Comparison of ENCODE assay signal across 11 cellular contexts in genomic region chr14:43795600-43796228, GRCh38.
A peak's percentile ranks its signal among the peaks of the same experiment; 100 is the strongest.
DNase-seq lines count a peak whose midpoint lies in the region; ATAC-seq, FAIRE-seq and TF ChIP-seq lines count a peak whose summit lies in the region.
"Had no signal": no experiment of that assay in that cellular context is flagged by ENCODE, and none has a peak within 500 bp of the region (broad histone marks: within the 10 kb centered on the region; RNA-seq: fewer than 3 reads in every experiment).

No MANE protein-coding gene starts in this region.

- no peak overlapping the region for H3K4me3 Mint-ChIP-seq in activated CD8-positive, alpha-beta T cell treated with anti-CD3 and anti-CD28 coated beads, Interleukin-2, amount 10 ng/mL, durations not matched to agents 7 days and 5 days

- intact Hi-C loops in body of pancreas (cut with DNase I) (no loop called here), HepG2 (cut with micrococcal nuclease; ENCODE audit: unreplicated experiment) (loop anchor here (1.0 to 10.0 kb wide), 6 partner anchors 15 to 349 kb away; no protein-coding TSS in a partner anchor)

- TF ChIP-seq RAD21 in HepG2 (CRISPR knock-in tag; IDR thresholded peaks at IDR 0.05): peak; percentile 83

- DNase-seq in DMS53 (lab: John Stamatoyannopoulos, UW) (peak; percentile 57), NCI-H1694 (lab: John Stamatoyannopoulos, UW) (peak; percentile 32), body of pancreas (peak in 1 of 4 donors; percentile 5), HepG2 (ENCODE audit: low spot score) (peak; percentile 50), AML-193 (lab: John Stamatoyannopoulos, UW) (no peak)
- no peak for DNase-seq in activated naive CD4-positive, alpha-beta T cell (lab: John Stamatoyannopoulos, UW)
- no peak for DNase-seq in activated CD8-positive, alpha-beta T cell treated with anti-CD3 and anti-CD28 coated beads, Interleukin-2, amount 10 ng/mL, durations not matched to agents 7 days and 5 days
- DNase-seq: KG1 had no signal

- no peaks in the 10 kb centered on the region for H3K36me3 Mint-ChIP-seq in activated CD8-positive, alpha-beta T cell treated with anti-CD3 and anti-CD28 coated beads, Interleukin-2, amount 10 ng/mL, durations not matched to agents 7 days and 5 days (ENCODE audit: low read depth)

- H3K27me3 ChIP-seq in body of pancreas (no peaks in the 10 kb centered on the region), HepG2 (ENCODE audit: control insufficient read depth in 1 of 2, insufficient read depth in 2 of 2, low read length in 2 of 2) (no peaks in the 10 kb centered on the region)
- H3K27me3 ChIP-seq: SJCRH30 had no signal

- TF ChIP-seq EP300 in HepG2 (IDR thresholded peaks at IDR 0.05; ENCODE audit: low read depth in 2 of 2, low read length in 2 of 2) (no peak), HepG2 (CRISPR knock-in tag; IDR thresholded peaks at IDR 0.05; ENCODE audit: borderline replicate concordance) (no peak)

- no peak overlapping the region for H3K4me2 ChIP-seq in HepG2 (ENCODE audit: low read depth, low read length)

- no peak for TF ChIP-seq POLR2A in body of pancreas (IDR thresholded peaks at IDR 0.05)
- no peak for TF ChIP-seq POLR2A in HepG2 (IDR thresholded peaks at IDR 0.05; ENCODE audit: insufficient read depth in 1 of 2, low read depth in 2 of 2, low read length in 2 of 2)

- no peak overlapping the region for H2AFZ ChIP-seq in HepG2 (ENCODE audit: low read length)

- ATAC-seq in body of pancreas (no peak), HepG2 (peak; percentile 65), HG03571 (IDR thresholded peaks at IDR 0.05; ENCODE audit: unreplicated experiment) (no peak)
- ATAC-seq in activated CD8-positive, alpha-beta T cell treated with anti-CD3 and anti-CD28 coated beads, Interleukin-2, amount 10 ng/mL, durations not matched to agents 7 days and 5 days: no peak

- in situ Hi-C loops in HepG2 (cut with HindIII; ENCODE audit: extremely low pct_ligation_motif_present, low pct_unique_long_range_greater_than_20kb): loop anchor here (25.0 kb wide), 1 partner anchor 158 kb away; no protein-coding TSS in a partner anchor

- no peak overlapping the region for H3K27ac Mint-ChIP-seq in activated CD8-positive, alpha-beta T cell treated with anti-CD3 and anti-CD28 coated beads, Interleukin-2, amount 10 ng/mL, durations not matched to agents 7 days and 5 days

- H3K4me3 ChIP-seq in body of pancreas (no peak overlapping the region), HepG2 (replicated peaks in 1 of 3; ENCODE audit: insufficient read depth in 1 of 3, low read depth in 2 of 3, low read length in 3 of 3) (no peak overlapping the region)
- H3K4me3 ChIP-seq: SJCRH30 had no signal

- TF ChIP-seq CTCF in body of pancreas (IDR thresholded peaks at IDR 0.05): peak in 6 of 7 experiments; percentile 41 to 65 (median 52)
- TF ChIP-seq CTCF in HepG2 (CRISPR knock-in tag; IDR thresholded peaks at IDR 0.05): peak; percentile 69

- no peaks in the 10 kb centered on the region for H3K9me3 ChIP-seq in body of pancreas
- H3K9me3 ChIP-seq in HepG2 (ENCODE audit: low read length): no peaks in the 10 kb centered on the region
- H3K9me3 ChIP-seq: SJCRH30 had no signal

- H3K9ac ChIP-seq in HepG2 (ENCODE audit: insufficient read depth, low read depth, low read length): no peak overlapping the region

- POLR2A ChIA-PET in HepG2 (lab: Yijun Ruan, JAX): no interaction called here
- POLR2A ChIA-PET in activated CD8-positive, alpha-beta T cell treated with anti-CD3 and anti-CD28 coated beads, Interleukin-2, amount 10 ng/mL, durations not matched to agents 7 days and 5 days (lab: Charles Lee): interaction anchor here (0.7 kb wide), 1 partner anchor 1770 kb away, joined by 3 read pairs; no protein-coding TSS in a partner anchor

- H3K27ac ChIP-seq in body of pancreas (no peak overlapping the region), HepG2 (ENCODE audit: extremely low read length, insufficient read depth, low read length) (no peak overlapping the region)
- H3K27ac ChIP-seq: epithelial cell of prostate, SJCRH30 had no signal

- no peaks in the 10 kb centered on the region for H3K27me3 Mint-ChIP-seq in activated CD8-positive, alpha-beta T cell treated with anti-CD3 and anti-CD28 coated beads, Interleukin-2, amount 10 ng/mL, durations not matched to agents 7 days and 5 days (ENCODE audit: low read depth)

- FAIRE-seq in HepG2 (lab: Jason Lieb, UNC): peak; percentile 65

- BruUV-seq in HepG2 (replicated peaks; lab: Mats Ljungman, UMichigan): no TSS peak

- H3K36me3 ChIP-seq in body of pancreas (replicated peaks in 1 of 2; ENCODE audit: insufficient read depth in 1 of 2, low read depth in 2 of 2) (no peaks in the 10 kb centered on the region), HepG2 (replicated peaks in 1 of 2; ENCODE audit: control insufficient read depth in 1 of 2, insufficient read depth in 2 of 2, low read length in 2 of 2) (no peaks in the 10 kb centered on the region)
- H3K36me3 ChIP-seq: SJCRH30 had no signal

- CTCF ChIA-PET in HepG2 (lab: Yijun Ruan, JAX; ENCODE audit: low intra/inter-chr PET ratio, low total read pairs): interaction anchor here (0.8 to 3.3 kb wide), 3 partner anchors 148 to 293 kb away, joined by 3 to 16 read pairs (median 9); no protein-coding TSS in a partner anchor
- CTCF ChIA-PET in activated CD8-positive, alpha-beta T cell treated with anti-CD3 and anti-CD28 coated beads, Interleukin-2, amount 10 ng/mL, durations not matched to agents 7 days and 5 days (lab: Charles Lee): no interaction called here

- H3K79me2 ChIP-seq in HepG2 (ENCODE audit: insufficient read depth, low read length): no peaks in the 10 kb centered on the region

- no peaks in the 10 kb centered on the region for H4K20me1 ChIP-seq in HepG2 (ENCODE audit: insufficient read depth, low read length)

- H3K4me1 ChIP-seq in body of pancreas: no peaks in the 10 kb centered on the region
- peaks cover 11% of the 10 kb centered on the region for H3K4me1 ChIP-seq in HepG2 (ENCODE audit: insufficient read depth, low read length)
- H3K4me1 ChIP-seq: SJCRH30 had no signal

- H3K9me3 Mint-ChIP-seq in activated CD8-positive, alpha-beta T cell treated with anti-CD3 and anti-CD28 coated beads, Interleukin-2, amount 10 ng/mL, durations not matched to agents 7 days and 5 days (ENCODE audit: insufficient read depth): peaks cover 21% of the 10 kb centered on the region

- no peaks in the 10 kb centered on the region for H3K4me1 Mint-ChIP-seq in activated CD8-positive, alpha-beta T cell treated with anti-CD3 and anti-CD28 coated beads, Interleukin-2, amount 10 ng/mL, durations not matched to agents 7 days and 5 days (ENCODE audit: low read depth)

TF ChIP-seq in HepG2, 621 proteins besides CTCF, POLR2A, EP300 and RAD21:
- TF ChIP-seq CAMTA2 (CRISPR knock-in tag; IDR thresholded peaks at IDR 0.05; ENCODE audit: borderline replicate concordance): no peak
- peak; percentile 88 for TF ChIP-seq SMC3 (IDR thresholded peaks at IDR 0.05; ENCODE audit: low read length)
- peak; percentile 89 for TF ChIP-seq STAG1 (CRISPR knock-in tag; IDR thresholded peaks at IDR 0.05)

Comparison
In these comparisons a context has a peak if more than half of its experiments do, and no peak if none do; other contexts are left out.
1. DNase-seq: peak in DMS53 (single experiment), NCI-H1694 (single experiment) and HepG2 (single experiment); none in activated naive CD4-positive, alpha-beta T cell (0 of 4), activated CD8-positive, alpha-beta T cell treated with anti-CD3 and anti-CD28 coated beads, Interleukin-2, amount 10 ng/mL, durations not matched to agents 7 days and 5 days (single experiment) and AML-193 (0 of 2).